Comparison of ENCODE assay signal across 8 cellular contexts in the genomic region with DNA sequence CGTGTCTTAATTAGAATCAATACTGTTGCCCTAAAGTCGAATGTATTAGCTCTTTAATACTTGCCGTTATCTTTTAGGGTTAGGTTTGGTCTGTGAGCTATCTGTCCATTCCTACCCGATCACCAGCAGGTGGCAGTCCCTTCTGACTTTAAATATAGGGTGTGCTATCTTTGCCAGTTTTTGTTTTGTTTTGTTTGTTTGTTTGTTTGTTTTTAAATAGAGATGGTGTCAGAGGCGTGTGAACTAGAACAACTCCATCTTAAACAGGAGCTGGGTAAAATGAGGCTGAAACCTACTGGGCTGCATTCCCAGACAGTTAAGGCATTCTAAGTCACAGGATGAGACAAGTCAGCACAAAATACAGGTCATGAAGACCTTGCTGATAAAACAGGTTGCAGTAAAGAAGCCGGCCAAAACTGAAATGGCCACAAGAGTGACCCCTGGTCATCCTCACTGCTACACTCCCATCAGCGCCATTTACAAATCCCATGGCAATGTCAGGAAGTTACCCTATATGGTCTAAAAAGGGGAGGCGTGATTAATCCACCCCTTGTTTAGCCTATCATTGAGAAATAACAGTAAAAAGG. TPM values are rescaled to one million over a fixed set of nuclear protein-coding genes. Genes with fewer than 3 reads are reported as not detected.
DNase-seq lines count a peak whose midpoint lies in the region; ATAC-seq, FAIRE-seq and TF ChIP-seq lines count a peak whose summit lies in the region.

No MANE protein-coding gene starts in this region.

- in situ Hi-C loops in SK-MEL-5 (cut with HindIII; ENCODE audit: low pct_unique_long_range_greater_than_20kb, low sequenced_read_pairs): no loop called here

- peaks cover 56% of the 10 kb centered on the region for H3K79me2 ChIP-seq in astrocyte (ENCODE audit: insufficient read depth, low read length)

- H3K9me3 ChIP-seq in astrocyte (ENCODE audit: insufficient read depth, low read depth, low read length): no peaks in the 10 kb centered on the region

- no peak for FAIRE-seq in astrocyte (lab: Jason Lieb, UNC)

- POLR2A ChIA-PET in activated CD4-positive, alpha-beta T cell treated with anti-CD3 and anti-CD28 coated beads for 36 hours (lab: Charles Lee): interaction anchor here (0.5 to 3.3 kb wide), 8 partner anchors 11 to 599 kb away, joined by 3 to 22 read pairs (median 4); a partner anchor contains a TSS

- peak overlapping the region; percentile 96 for H3K27ac Mint-ChIP-seq in activated CD4-positive, alpha-beta T cell treated with anti-CD3 and anti-CD28 coated beads for 36 hours
- H3K27ac Mint-ChIP-seq in IgD-negative memory B cell (peak overlapping the region; percentile 94 to 100 (median 97)), astrocyte (ENCODE audit: unreplicated experiment) (peak overlapping the region; percentile 82)

- TF ChIP-seq CTCF in astrocyte (IDR thresholded peaks at IDR 0.05; ENCODE audit: insufficient read depth, low read depth, low read length): peak; percentile 68

- DNase-seq in activated CD4-positive, alpha-beta T cell treated with anti-CD3 and anti-CD28 coated beads for 36 hours: peak; percentile 71
- DNase-seq in activated CD4-positive, alpha-beta T cell treated with anti-CD3 and anti-CD28 coated beads for 1 hour: no peak
- peak; percentile 72 for DNase-seq in SK-MEL-5 (ENCODE audit: low read depth, low spot score)
- no peak for DNase-seq in astrocyte (ENCODE audit: low read depth)
- DNase-seq in hepatic stellate cell (ENCODE audit: low spot score): peak; percentile 63
- peak; percentile 47 for DNase-seq in retina
- no peak for DNase-seq in HPDE6-E6E7 (ENCODE audit: extremely low spot score)

- peak overlapping the region; percentile 92 for H3K27ac ChIP-seq in astrocyte (ENCODE audit: low read depth, low read length)

- no peak overlapping the region for H2AFZ ChIP-seq in astrocyte (ENCODE audit: low read depth, low read length)

- peak overlapping the region; percentile 87 for H3K4me3 ChIP-seq in astrocyte (ENCODE audit: insufficient read depth, low read depth, low read length)

- peak; percentile 33 for ATAC-seq in activated CD4-positive, alpha-beta T cell treated with anti-CD3 and anti-CD28 coated beads for 36 hours

- peak overlapping the region; percentile 93 for H3K9ac ChIP-seq in astrocyte (ENCODE audit: low read length)

- H3K4me3 Mint-ChIP-seq in activated CD4-positive, alpha-beta T cell treated with anti-CD3 and anti-CD28 coated beads for 36 hours: peak overlapping the region; percentile 95
- H3K4me3 Mint-ChIP-seq in IgD-negative memory B cell: peak overlapping the region; percentile 90 to 97 (median 94)
- H3K4me3 Mint-ChIP-seq in astrocyte (ENCODE audit: unreplicated experiment): peak overlapping the region; percentile 92

- H3K4me2 ChIP-seq in astrocyte (ENCODE audit: low read length): peak overlapping the region; percentile 95

- peaks cover 12% of the 10 kb centered on the region for H3K36me3 Mint-ChIP-seq in activated CD4-positive, alpha-beta T cell treated with anti-CD3 and anti-CD28 coated beads for 36 hours (ENCODE audit: low read depth)
- H3K36me3 Mint-ChIP-seq in IgD-negative memory B cell (no peaks in the 10 kb centered on the region), astrocyte (ENCODE audit: low read depth, unreplicated experiment) (no peaks in the 10 kb centered on the region)

- H3K4me1 Mint-ChIP-seq in activated CD4-positive, alpha-beta T cell treated with anti-CD3 and anti-CD28 coated beads for 36 hours: peaks cover 40% of the 10 kb centered on the region
- H3K4me1 Mint-ChIP-seq in IgD-negative memory B cell: peaks cover 24 to 29% (median 29%) of the 10 kb centered on the region in 3 donors
- peaks cover 12% of the 10 kb centered on the region for H3K4me1 Mint-ChIP-seq in astrocyte (ENCODE audit: low read depth, unreplicated experiment)

- peaks cover 42% of the 10 kb centered on the region for H4K20me1 ChIP-seq in astrocyte (ENCODE audit: insufficient read depth, low read length)

- no peaks in the 10 kb centered on the region for H3K27me3 Mint-ChIP-seq in activated CD4-positive, alpha-beta T cell treated with anti-CD3 and anti-CD28 coated beads for 36 hours
- H3K27me3 Mint-ChIP-seq in IgD-negative memory B cell: peaks cover 1% of the 10 kb centered on the region
- H3K27me3 Mint-ChIP-seq in astrocyte (ENCODE audit: low read depth, unreplicated experiment): no peaks in the 10 kb centered on the region

- H3K27me3 ChIP-seq in astrocyte (ENCODE audit: insufficient read depth, low read length): no peaks in the 10 kb centered on the region

- CTCF ChIA-PET in activated CD4-positive, alpha-beta T cell treated with anti-CD3 and anti-CD28 coated beads for 36 hours (lab: Charles Lee): interaction anchor here (0.6 to 3.2 kb wide), 27 partner anchors 9 to 1000 kb away, joined by 3 to 26 read pairs (median 3); a partner anchor contains a TSS

- intact Hi-C loops in activated CD4-positive, alpha-beta T cell treated with anti-CD3 and anti-CD28 coated beads for 36 hours (cut with DNase I, micrococcal nuclease): loop anchor here (1.0 to 5.0 kb wide), 7 partner anchors 59 to 577 kb away; a partner anchor contains a TSS

- H3K4me1 ChIP-seq in astrocyte (ENCODE audit: insufficient read depth, low read length): peaks cover 7% of the 10 kb centered on the region

- H3K36me3 ChIP-seq in astrocyte (ENCODE audit: insufficient read depth, low read length): no peaks in the 10 kb centered on the region

- H3K9me3 Mint-ChIP-seq in activated CD4-positive, alpha-beta T cell treated with anti-CD3 and anti-CD28 coated beads for 36 hours (ENCODE audit: low read depth): peaks cover 5% of the 10 kb centered on the region
- H3K9me3 Mint-ChIP-seq in IgD-negative memory B cell: peaks cover 0 to 5% (median 4%) of the 10 kb centered on the region in 3 donors
- H3K9me3 Mint-ChIP-seq in astrocyte (ENCODE audit: unreplicated experiment): no peaks in the 10 kb centered on the region

RNA-seq across cellular contexts. Expression of a gene that starts 1.5 kb away (rescaled TPM):
- 10 to 100 TPM; 53.0 to 67.3 TPM for total RNA-seq in activated CD4-positive, alpha-beta T cell treated with anti-CD3 and anti-CD28 coated beads for 36 hours
- polyA plus RNA-seq in IgD-negative memory B cell: 37.8 TPM
- 32.1 and 35.5 TPM in 2 replicates for total RNA-seq in SK-MEL-5 (2014; rRNA removed; shearing (Covaris generic))
- polyA plus RNA-seq in SK-MEL-5 (2015; cell fraction: cytosol; rRNA removed): 19.8 and 23.6 TPM in 2 replicates
- 25.8 and 26.0 TPM in 2 replicates for polyA plus RNA-seq in SK-MEL-5 (2015; cell fraction: nucleus; rRNA removed)
- total RNA-seq in astrocyte: 23.3 and 25.0 TPM in 2 replicates

Comparison
In these comparisons a context has a peak if more than half of its experiments do, and no peak if none do; other contexts are left out.
1. DNase-seq: peak in activated CD4-positive, alpha-beta T cell treated with anti-CD3 and anti-CD28 coated beads for 36 hours (single experiment), SK-MEL-5 (single experiment), hepatic stellate cell (single experiment) and retina (single experiment); none in activated CD4-positive, alpha-beta T cell treated with anti-CD3 and anti-CD28 coated beads for 1 hour (single experiment), astrocyte (single experiment) and HPDE6-E6E7 (single experiment).
2. Peak in every context shown above with its lines, with median percentiles within 50 percentile points of each other: H3K27ac Mint-ChIP-seq and H3K4me3 Mint-ChIP-seq.